Comparison of ENCODE assay signal across 12 cellular contexts in genomic region chr2:9287400-9288059, GRCh38.
DNase-seq lines count a peak whose midpoint lies in the region; ATAC-seq and TF ChIP-seq lines count a peak whose summit lies in the region.
"Had no signal": no experiment of that assay in that cellular context is flagged by ENCODE, and none has a peak within 500 bp of the region (broad histone marks: within the 10 kb centered on the region; RNA-seq: fewer than 3 reads in every experiment).

No MANE protein-coding gene starts in this region.

- no peak overlapping the region for H3K27ac Mint-ChIP-seq in stimulated activated effector memory CD8-positive, alpha-beta T cell treated with anti-CD3 and anti-CD28 coated beads, Interleukin-12 subunit alpha, Interleukin-12 subunit beta, amount 100 ng/mL, for 72 hours
- H3K27ac Mint-ChIP-seq: B cell had no signal

- peak; percentile 99 for DNase-seq in A172 (ENCODE audit: low spot score)
- DNase-seq in HPDE6-E6E7 (ENCODE audit: extremely low spot score): peak; percentile 97
- DNase-seq in foreskin melanocyte: peak; percentile 86
- DNase-seq in stimulated activated effector memory CD8-positive, alpha-beta T cell treated with anti-CD3 and anti-CD28 coated beads, Interleukin-12 subunit alpha, Interleukin-12 subunit beta, amount 100 ng/mL, for 72 hours (ENCODE audit: low spot score in 2 of 2): no peak
- DNase-seq: activated CD4-positive, alpha-beta T cell treated with anti-CD3 and anti-CD28 coated beads for 1 hour; body of pancreas; right cardiac atrium had no signal

- no peaks in the 10 kb centered on the region for H3K4me1 Mint-ChIP-seq in stimulated activated effector memory CD8-positive, alpha-beta T cell treated with anti-CD3 and anti-CD28 coated beads, Interleukin-12 subunit alpha, Interleukin-12 subunit beta, amount 100 ng/mL, for 72 hours
- H3K4me1 Mint-ChIP-seq: B cell had no signal

- no peaks in the 10 kb centered on the region for H3K9me3 Mint-ChIP-seq in stimulated activated effector memory CD8-positive, alpha-beta T cell treated with anti-CD3 and anti-CD28 coated beads, Interleukin-12 subunit alpha, Interleukin-12 subunit beta, amount 100 ng/mL, for 72 hours

- ATAC-seq in HG02885 (IDR thresholded peaks at IDR 0.05; ENCODE audit: poor library complexity, unreplicated experiment): no peak
- ATAC-seq in GM18870 (IDR thresholded peaks at IDR 0.05; ENCODE audit: unreplicated experiment): no peak
- no peak for ATAC-seq in HG03342 (IDR thresholded peaks at IDR 0.05; ENCODE audit: unreplicated experiment)
- ATAC-seq in stimulated activated effector memory CD8-positive, alpha-beta T cell treated with anti-CD3 and anti-CD28 coated beads, Interleukin-12 subunit alpha, Interleukin-12 subunit beta, amount 100 ng/mL, for 72 hours: no peak
- ATAC-seq: body of pancreas had no signal

- H3K4me3 Mint-ChIP-seq in stimulated activated effector memory CD8-positive, alpha-beta T cell treated with anti-CD3 and anti-CD28 coated beads, Interleukin-12 subunit alpha, Interleukin-12 subunit beta, amount 100 ng/mL, for 72 hours: no peak overlapping the region
- H3K4me3 Mint-ChIP-seq: B cell had no signal

- no peak for TF ChIP-seq CTCF in VCaP (conservative IDR thresholded peaks at IDR 0.05)

- no peaks in the 10 kb centered on the region for H3K36me3 Mint-ChIP-seq in stimulated activated effector memory CD8-positive, alpha-beta T cell treated with anti-CD3 and anti-CD28 coated beads, Interleukin-12 subunit alpha, Interleukin-12 subunit beta, amount 100 ng/mL, for 72 hours

- H3K27ac ChIP-seq in VCaP: peak overlapping the region; percentile 82
- H3K27ac ChIP-seq: body of pancreas had no signal

Comparison
In these comparisons a context has a peak if more than half of its experiments do, and no peak if none do; other contexts are left out.
1. DNase-seq: peak in A172 (single experiment), HPDE6-E6E7 (single experiment) and foreskin melanocyte (single experiment); none in stimulated activated effector memory CD8-positive, alpha-beta T cell treated with anti-CD3 and anti-CD28 coated beads, Interleukin-12 subunit alpha, Interleukin-12 subunit beta, amount 100 ng/mL, for 72 hours (0 of 2).